2 cellular contexts compared by ENCODE assay signal in genomic region chr1:158983235-158983634, GRCh38.
TF ChIP-seq lines count a peak whose summit lies in the region.

No MANE protein-coding gene starts in this region.

TF ChIP-seq in HepG2, 621 proteins besides CTCF, POLR2A, EP300 and RAD21:
- TF ChIP-seq RAD51 (IDR thresholded peaks at IDR 0.05; ENCODE audit: borderline replicate concordance), result 0 out of 2 replicates have a peak, but pooled peaks have one; percentile 11
- no peak for TF ChIP-seq ZBTB44 (CRISPR knock-in tag; IDR thresholded peaks at IDR 0.05)

TF ChIP-seq in K562, 482 proteins besides CTCF, POLR2A, EP300 and RAD21:
- TF ChIP-seq ZNF324 (CRISPR knock-in tag; IDR thresholded peaks at IDR 0.05) (peak; percentile 67; the same call in 1 of the 2 replicates), TFE3 (CRISPR knock-in tag; IDR thresholded peaks at IDR 0.05) (peak; percentile 89), SREBF2 (CRISPR knock-in tag; IDR thresholded peaks at IDR 0.05) (no peak)
